ENCODE assay signal across 7 cellular contexts in the genomic region with DNA sequence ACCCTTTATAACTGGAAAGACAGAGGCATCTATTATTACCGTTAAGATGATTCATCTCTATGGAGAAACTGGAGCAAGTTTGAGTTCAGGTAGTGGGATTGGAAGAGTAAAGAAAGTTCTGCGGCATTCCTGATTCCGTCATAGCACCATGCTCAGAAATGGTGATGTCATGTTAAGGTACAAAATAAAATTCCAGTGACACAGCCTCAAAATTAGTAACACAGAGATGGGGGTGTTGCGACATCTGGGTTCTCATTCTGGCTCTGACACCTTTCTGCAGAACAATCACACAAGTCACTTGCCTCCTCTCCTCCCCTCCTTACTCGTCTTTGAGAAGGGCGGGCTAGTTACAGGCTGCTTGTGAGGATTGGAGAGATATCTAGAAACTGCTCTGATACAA.
"Had no signal": no experiment of that assay in that cellular context is flagged by ENCODE, and none has a peak within 500 bp of the region (broad histone marks: within the 10 kb centered on the region; RNA-seq: fewer than 3 reads in every experiment).

No MANE protein-coding gene starts in this region.

- FAIRE-seq: H54 had no signal

- DNase-seq: GOT3, H9, HCEC 1CT, KBM-7 had no signal

- H3K27ac ChIP-seq: HL-60 had no signal

- H3K36me3 Mint-ChIP-seq: IgD-negative memory B cell had no signal

- H3K9me3 Mint-ChIP-seq: H9 had no signal

- H3K4me3 Mint-ChIP-seq: H9, IgD-negative memory B cell had no signal
